ENCODE assay signal across 14 cellular contexts in genomic region chr10:36499696-36500095, GRCh38.
"Had no signal": no experiment of that assay in that cellular context is flagged by ENCODE, and none has a peak within 500 bp of the region (broad histone marks: within the 10 kb centered on the region; RNA-seq: fewer than 3 reads in every experiment).

No MANE protein-coding gene starts in this region.

- H3K27me3 ChIP-seq: gastroesophageal sphincter, right atrium auricular region, stomach had no signal

- H3K36me3 Mint-ChIP-seq: activated naive CD8-positive, alpha-beta T cell treated with anti-CD3 and anti-CD28 coated beads, Interleukin-2, amount 10 ng/mL, durations not matched to agents 7 days and 5 days had no signal

- H3K4me3 Mint-ChIP-seq: activated CD8-positive, alpha-beta T cell treated with anti-CD3 and anti-CD28 coated beads for 36 hours; activated naive CD8-positive, alpha-beta T cell treated with anti-CD3 and anti-CD28 coated beads, Interleukin-2, amount 10 ng/mL, durations not matched to agents 7 days and 5 days; activated T-cell treated with anti-CD3 and anti-CD28 coated beads, Interleukin-2, amount 50 U/mL, for 72 hours; naive B cell had no signal

- H3K27ac Mint-ChIP-seq: activated CD8-positive, alpha-beta T cell treated with anti-CD3 and anti-CD28 coated beads for 36 hours; activated naive CD8-positive, alpha-beta T cell treated with anti-CD3 and anti-CD28 coated beads, Interleukin-2, amount 10 ng/mL, durations not matched to agents 7 days and 5 days; activated T-cell treated with anti-CD3 and anti-CD28 coated beads, Interleukin-2, amount 50 U/mL, for 72 hours had no signal

- H3K27ac ChIP-seq: gastroesophageal sphincter, right atrium auricular region, skin epidermis, stomach, VCaP had no signal

- H3K27me3 Mint-ChIP-seq: activated CD8-positive, alpha-beta T cell treated with anti-CD3 and anti-CD28 coated beads for 36 hours; activated naive CD8-positive, alpha-beta T cell treated with anti-CD3 and anti-CD28 coated beads, Interleukin-2, amount 10 ng/mL, durations not matched to agents 7 days and 5 days had no signal

- DNase-seq: activated CD8-positive, alpha-beta memory T cell treated with anti-CD3 and anti-CD28 coated beads, Interleukin-2, amount 50 U/mL, for 4 hours; activated CD8-positive, alpha-beta T cell treated with anti-CD3 and anti-CD28 coated beads for 36 hours; activated gamma-delta T cell treated with Interleukin-2 at 50 U/mL for 16 hours; activated naive CD8-positive, alpha-beta T cell treated with anti-CD3 and anti-CD28 coated beads, Interleukin-2, amount 10 ng/mL, durations not matched to agents 7 days and 5 days; activated T-cell treated with anti-CD3 and anti-CD28 coated beads, Interleukin-2, amount 50 U/mL, for 72 hours; anterior cingulate cortex; naive B cell; posterior cingulate gyrus; stomach; T1000 had no signal

- ATAC-seq: activated CD8-positive, alpha-beta T cell treated with anti-CD3 and anti-CD28 coated beads for 36 hours; activated T-cell treated with anti-CD3 and anti-CD28 coated beads, Interleukin-2, amount 50 U/mL, for 72 hours; gastroesophageal sphincter had no signal

- H3K36me3 ChIP-seq: gastroesophageal sphincter, right atrium auricular region, stomach had no signal

- H3K4me1 ChIP-seq: right atrium auricular region, stomach had no signal

- H3K9me3 ChIP-seq: gastroesophageal sphincter, right atrium auricular region, stomach had no signal

- H3K4me3 ChIP-seq: gastroesophageal sphincter, right atrium auricular region, skin epidermis, stomach had no signal

- H3K4me1 Mint-ChIP-seq: activated naive CD8-positive, alpha-beta T cell treated with anti-CD3 and anti-CD28 coated beads, Interleukin-2, amount 10 ng/mL, durations not matched to agents 7 days and 5 days had no signal
